33 cellular contexts compared by ENCODE assay signal in the genomic region with DNA sequence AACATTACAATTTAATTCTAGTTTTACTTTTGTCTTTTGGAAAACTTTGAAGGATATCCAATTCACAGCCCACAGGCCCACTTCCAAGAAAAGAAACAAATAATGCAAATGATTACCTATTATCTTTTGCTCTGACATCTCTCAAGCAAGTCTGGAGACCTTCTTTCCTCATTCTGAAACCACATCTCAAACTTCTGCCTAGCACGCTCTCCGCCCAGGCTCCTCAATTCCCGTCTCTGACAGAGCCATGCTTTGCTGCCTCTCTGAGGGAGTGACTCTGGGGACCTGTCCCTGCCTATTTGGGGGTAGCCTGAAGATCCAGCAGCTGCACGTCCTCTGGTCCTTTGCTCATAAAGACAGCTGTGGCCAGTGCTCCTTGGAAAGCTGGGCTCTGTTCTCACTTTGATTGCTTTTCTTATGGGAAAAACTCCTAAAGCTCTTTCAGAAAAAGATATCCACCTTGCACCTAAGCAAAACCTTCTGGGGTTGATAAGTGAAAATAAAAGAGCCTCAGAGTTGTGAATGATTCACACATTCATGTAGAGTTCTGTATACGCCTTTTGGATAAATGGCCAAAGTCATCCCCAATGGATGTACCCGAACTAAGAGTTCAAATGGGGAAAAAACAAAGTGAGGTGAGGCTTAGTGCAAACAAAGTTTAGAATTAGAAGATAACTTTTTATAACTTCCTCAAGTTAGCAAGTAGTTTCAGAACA.
"Had no signal": no experiment of that assay in that cellular context is flagged by ENCODE, and none has a peak within 500 bp of the region (broad histone marks: within the 10 kb centered on the region; RNA-seq: fewer than 3 reads in every experiment).

No MANE protein-coding gene starts in this region.

- DNase-seq: activated B cell treated with CpG ODN at 0.5 μM for 24 hours; activated CD4-positive, alpha-beta memory T cell treated with anti-CD3 and anti-CD28 coated beads, Interleukin-2, amount 10 ng/mL, durations not matched to agents 7 days and 5 days; activated CD4-positive, alpha-beta T cell treated with anti-CD3 and anti-CD28 coated beads for 48 hours; activated CD4-positive, CD25-positive, alpha-beta regulatory T cell treated with anti-CD3 and anti-CD28 coated beads, Interleukin-2, amount 50 U/mL, for 72 hours; activated CD8-positive, alpha-beta memory T cell treated with anti-CD3 and anti-CD28 coated beads for 24 hours; activated CD8-positive, alpha-beta memory T cell treated with anti-CD3 and anti-CD28 coated beads, Interleukin-2, amount 10 ng/mL, durations not matched to agents 7 days and 5 days; activated CD8-positive, alpha-beta memory T cell treated with anti-CD3 and anti-CD28 coated beads, Interleukin-2, amount 50 U/mL, for 48 hours; activated effector memory CD4-positive, alpha-beta T cell treated with anti-CD3 and anti-CD28 coated beads, Interleukin-2, amount 50 U/mL, for 16 hours; activated naive CD4-positive, alpha-beta T cell; activated naive CD4-positive, alpha-beta T cell treated with anti-CD3 and anti-CD28 coated beads, Interleukin-2, amount 50 U/mL, for 16 hours; activated naive CD8-positive, alpha-beta T cell treated with anti-CD3 and anti-CD28 coated beads for 36 hours; activated T-cell treated with anti-CD3 and anti-CD28 coated beads, Interleukin-2, amount 50 U/mL, for 72 hours; amniotic stem cell; aorta; brain microvascular endothelial cell; MG63; NCI-H1048; NCI-H1105 treated with DMSO at 0.1 percent for 48 hours; NCI-H1436; NCI-H1694; NCI-H1930; NCI-H345; NCI-H524 treated with DMSO at 0.1 percent for 48 hours; PC-3; Peyer's patch; RPMI8226; SW 1271; T-helper 1 cell; T-helper 2 cell; T-helper 9 cell had no signal

- H3K4me1 Mint-ChIP-seq: activated B cell treated with CpG ODN at 0.5 μM for 24 hours; activated CD4-positive, alpha-beta memory T cell treated with anti-CD3 and anti-CD28 coated beads, Interleukin-2, amount 10 ng/mL, durations not matched to agents 7 days and 5 days; activated naive CD8-positive, alpha-beta T cell treated with anti-CD3 and anti-CD28 coated beads for 36 hours; activated T-helper 17 cell treated with anti-CD3 and anti-CD28 coated beads, Interleukin-2, amount 50 U/mL, for 72 hours; central memory CD8-positive, alpha-beta T cell had no signal

- H3K9me3 ChIP-seq: MG63, Peyer's patch had no signal

- H3K27me3 Mint-ChIP-seq: activated B cell treated with CpG ODN at 0.5 μM for 24 hours; activated CD4-positive, alpha-beta memory T cell treated with anti-CD3 and anti-CD28 coated beads, Interleukin-2, amount 10 ng/mL, durations not matched to agents 7 days and 5 days; activated CD8-positive, alpha-beta memory T cell treated with anti-CD3 and anti-CD28 coated beads, Interleukin-2, amount 10 ng/mL, durations not matched to agents 7 days and 5 days; activated naive CD8-positive, alpha-beta T cell treated with anti-CD3 and anti-CD28 coated beads for 36 hours; activated T-helper 17 cell treated with anti-CD3 and anti-CD28 coated beads, Interleukin-2, amount 50 U/mL, for 72 hours; central memory CD8-positive, alpha-beta T cell had no signal

- H3K4me3 Mint-ChIP-seq: activated B cell treated with CpG ODN at 0.5 μM for 24 hours; activated CD4-positive, alpha-beta memory T cell treated with anti-CD3 and anti-CD28 coated beads, Interleukin-2, amount 10 ng/mL, durations not matched to agents 7 days and 5 days; activated CD8-positive, alpha-beta memory T cell treated with anti-CD3 and anti-CD28 coated beads, Interleukin-2, amount 10 ng/mL, durations not matched to agents 7 days and 5 days; activated naive CD8-positive, alpha-beta T cell treated with anti-CD3 and anti-CD28 coated beads for 36 hours; activated T-cell treated with anti-CD3 and anti-CD28 coated beads, Interleukin-2, amount 50 U/mL, for 72 hours; activated T-helper 17 cell treated with anti-CD3 and anti-CD28 coated beads, Interleukin-2, amount 50 U/mL, for 72 hours; central memory CD8-positive, alpha-beta T cell had no signal

- H3K36me3 ChIP-seq: brain microvascular endothelial cell, MG63, Peyer's patch had no signal

- H3K27ac Mint-ChIP-seq: activated B cell treated with CpG ODN at 0.5 μM for 24 hours; activated CD4-positive, alpha-beta memory T cell treated with anti-CD3 and anti-CD28 coated beads, Interleukin-2, amount 10 ng/mL, durations not matched to agents 7 days and 5 days; activated CD8-positive, alpha-beta memory T cell treated with anti-CD3 and anti-CD28 coated beads, Interleukin-2, amount 10 ng/mL, durations not matched to agents 7 days and 5 days; activated naive CD8-positive, alpha-beta T cell treated with anti-CD3 and anti-CD28 coated beads for 36 hours; activated T-cell treated with anti-CD3 and anti-CD28 coated beads, Interleukin-2, amount 50 U/mL, for 72 hours; activated T-helper 17 cell treated with anti-CD3 and anti-CD28 coated beads, Interleukin-2, amount 50 U/mL, for 72 hours had no signal

- H3K4me3 ChIP-seq: MG63, Peyer's patch had no signal

- H3K27me3 ChIP-seq: brain microvascular endothelial cell, MG63, Peyer's patch had no signal

- ATAC-seq: activated CD8-positive, alpha-beta memory T cell treated with anti-CD3 and anti-CD28 coated beads, Interleukin-2, amount 10 ng/mL, durations not matched to agents 7 days and 5 days; activated T-cell treated with anti-CD3 and anti-CD28 coated beads, Interleukin-2, amount 50 U/mL, for 72 hours; activated T-helper 17 cell treated with anti-CD3 and anti-CD28 coated beads, Interleukin-2, amount 50 U/mL, for 72 hours; PC-3 had no signal

- H3K9me3 Mint-ChIP-seq: activated B cell treated with CpG ODN at 0.5 μM for 24 hours; activated naive CD8-positive, alpha-beta T cell treated with anti-CD3 and anti-CD28 coated beads for 36 hours; activated T-cell treated with anti-CD3 and anti-CD28 coated beads, Interleukin-2, amount 50 U/mL, for 72 hours; activated T-helper 17 cell treated with anti-CD3 and anti-CD28 coated beads, Interleukin-2, amount 50 U/mL, for 72 hours; central memory CD8-positive, alpha-beta T cell had no signal

- H3K4me1 ChIP-seq: Peyer's patch had no signal

- H3K27ac ChIP-seq: brain microvascular endothelial cell, Peyer's patch, VCaP had no signal

- H3K36me3 Mint-ChIP-seq: activated naive CD8-positive, alpha-beta T cell treated with anti-CD3 and anti-CD28 coated beads for 36 hours had no signal
